In the genomic region with DNA sequence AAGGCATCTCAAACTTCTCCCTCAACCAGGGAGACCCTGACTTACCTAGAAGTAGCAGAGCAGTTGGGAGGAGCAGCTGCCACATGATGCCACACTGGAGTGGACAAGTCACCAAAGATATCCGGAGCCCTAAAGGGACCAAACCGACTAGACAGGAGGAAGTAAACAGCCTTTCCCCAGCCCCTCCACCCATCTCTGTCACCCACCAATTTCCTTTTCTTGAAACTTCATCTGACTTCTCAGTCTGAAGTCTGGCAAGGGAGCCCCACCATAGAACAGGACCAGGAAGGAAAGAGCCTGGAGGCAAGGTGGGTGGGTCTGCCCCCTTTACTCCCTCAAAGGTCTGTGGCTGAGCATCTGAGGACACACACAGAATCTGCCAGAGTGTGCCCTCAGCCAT, we compare ENCODE assay signal across 27 cellular contexts. TPM values are rescaled to one million over a fixed set of nuclear protein-coding genes. Genes with fewer than 3 reads are reported as not detected.
A peak's percentile ranks its signal among the peaks of the same experiment; 100 is the strongest.
DNase-seq lines count a peak whose midpoint lies in the region; ATAC-seq and TF ChIP-seq lines count a peak whose summit lies in the region.
"Had no signal": no experiment of that assay in that cellular context is flagged by ENCODE, and none has a peak within 500 bp of the region (broad histone marks: within the 10 kb centered on the region; RNA-seq: fewer than 3 reads in every experiment).

A gene (minus strand): TSS at position 167 of the 400 bp plus-strand sequence. CDS start 82 bp downstream, at position 85.

- peaks cover 0 to 5% (median 0%) of the 10 kb centered on the region in 5 donors for H3K27me3 Mint-ChIP-seq in naive thymus-derived CD4-positive, alpha-beta T cell
- no peaks in the 10 kb centered on the region for H3K27me3 Mint-ChIP-seq in stimulated activated naive CD8-positive, alpha-beta T cell treated with anti-CD3 and anti-CD28 coated beads, Interleukin-15, amount 100 ng/mL, for 72 hours
- H3K27me3 Mint-ChIP-seq: naive B cell had no signal

- intact Hi-C loops in left ventricle myocardium superior (cut with micrococcal nuclease): no loop called here
- intact Hi-C loops in naive thymus-derived CD4-positive, alpha-beta T cell (cut with micrococcal nuclease): loop anchor here in 1 of 2 donors (10.0 kb wide), 1 partner anchor 1625 kb away; a partner anchor contains a TSS

- peak within 1 kb of the TSS in 1 of 9 donors; percentile 17 for H3K27ac Mint-ChIP-seq in naive thymus-derived CD4-positive, alpha-beta T cell
- H3K27ac Mint-ChIP-seq in stimulated activated naive CD8-positive, alpha-beta T cell treated with anti-CD3 and anti-CD28 coated beads, Interleukin-15, amount 100 ng/mL, for 72 hours: no peak within 1 kb of the TSS
- H3K27ac Mint-ChIP-seq in activated naive CD4-positive, alpha-beta T cell treated with anti-CD3 and anti-CD28 coated beads, Interleukin-2, amount 50 U/mL, for 72 hours: no peak within 1 kb of the TSS
- H3K27ac Mint-ChIP-seq: naive B cell had no signal

- WGBS in upper lobe of left lung, 2 donors: 69 to 77% methylated on average over 2 of the region's 2 CpGs

- H3K4me1 Mint-ChIP-seq in naive thymus-derived CD4-positive, alpha-beta T cell: peaks cover 5 to 16% (median 7%) of the 10 kb centered on the region in 7 donors
- peaks cover 15% of the 10 kb centered on the region for H3K4me1 Mint-ChIP-seq in stimulated activated naive CD8-positive, alpha-beta T cell treated with anti-CD3 and anti-CD28 coated beads, Interleukin-15, amount 100 ng/mL, for 72 hours

- no peaks in the 10 kb centered on the region for H3K36me3 ChIP-seq in naive thymus-derived CD4-positive, alpha-beta T cell (ENCODE audit: control insufficient read depth in 2 of 3, insufficient read depth in 3 of 3, low read length in 3 of 3)
- no peaks in the 10 kb centered on the region for H3K36me3 ChIP-seq in upper lobe of left lung
- H3K36me3 ChIP-seq: BE2C had no signal

- POLR2A ChIA-PET in naive thymus-derived CD4-positive, alpha-beta T cell (lab: Charles Lee): no interaction called here

- H3K27me3 ChIP-seq in naive thymus-derived CD4-positive, alpha-beta T cell (ENCODE audit: control insufficient read depth in 2 of 2, insufficient read depth in 2 of 2, low read length in 2 of 2): no peaks in the 10 kb centered on the region
- no peaks in the 10 kb centered on the region for H3K27me3 ChIP-seq in upper lobe of left lung
- H3K27me3 ChIP-seq: BE2C had no signal

- no peak within 1 kb of the TSS for H3K4me3 ChIP-seq in naive thymus-derived CD4-positive, alpha-beta T cell (ENCODE audit: low read length)
- H3K4me3 ChIP-seq in upper lobe of left lung: peak within 1 kb of the TSS in 1 of 4 donors; percentile 18
- H3K4me3 ChIP-seq: body of pancreas, psoas muscle had no signal

- no peaks in the 10 kb centered on the region for H3K9me3 ChIP-seq in naive thymus-derived CD4-positive, alpha-beta T cell (ENCODE audit: control insufficient read depth in 2 of 3, low read length in 3 of 3)
- H3K9me3 ChIP-seq in upper lobe of left lung: no peaks in the 10 kb centered on the region
- H3K9me3 ChIP-seq: BE2C, body of pancreas, psoas muscle had no signal

- TF ChIP-seq EP300 in upper lobe of left lung (IDR thresholded peaks at IDR 0.05): no peak

- peak within 1 kb of the TSS in 1 of 10 donors; percentile 77 for H3K4me3 Mint-ChIP-seq in naive thymus-derived CD4-positive, alpha-beta T cell
- no peak within 1 kb of the TSS for H3K4me3 Mint-ChIP-seq in stimulated activated naive CD8-positive, alpha-beta T cell treated with anti-CD3 and anti-CD28 coated beads, Interleukin-15, amount 100 ng/mL, for 72 hours
- H3K4me3 Mint-ChIP-seq: naive B cell had no signal

- H3K27ac ChIP-seq in naive thymus-derived CD4-positive, alpha-beta T cell (ENCODE audit: low read depth, low read length): no peak within 1 kb of the TSS
- H3K27ac ChIP-seq in upper lobe of left lung: peak within 1 kb of the TSS in 3 of 4 donors; percentile 48 to 75 (median 66)
- H3K27ac ChIP-seq: 22Rv1, psoas muscle, RWPE1 had no signal

- TF ChIP-seq CTCF in upper lobe of left lung (IDR thresholded peaks at IDR 0.05): no peak

- peaks cover 0 to 21% of the 10 kb centered on the region in 2 donors for H3K4me1 ChIP-seq in naive thymus-derived CD4-positive, alpha-beta T cell (ENCODE audit: control insufficient read depth in 2 of 2, insufficient read depth in 2 of 2, low read length in 2 of 2)
- H3K4me1 ChIP-seq in upper lobe of left lung: no peaks in the 10 kb centered on the region
- H3K4me1 ChIP-seq: BE2C, body of pancreas, psoas muscle had no signal

- peak; percentile 53 for ATAC-seq in left ventricle myocardium superior
- ATAC-seq in naive thymus-derived CD4-positive, alpha-beta T cell: peak; percentile 46
- peak in 1 of 2 donors; percentile 55 for ATAC-seq in upper lobe of left lung (ENCODE audit: low FRiP score in 2 of 2)
- no peak for ATAC-seq in stimulated activated naive CD8-positive, alpha-beta T cell treated with anti-CD3 and anti-CD28 coated beads, Interleukin-15, amount 100 ng/mL, for 72 hours
- no peak for ATAC-seq in activated naive CD4-positive, alpha-beta T cell treated with anti-CD3 and anti-CD28 coated beads, Interleukin-2, amount 50 U/mL, for 72 hours
- no peak for ATAC-seq in HG02571 (IDR thresholded peaks at IDR 0.05; ENCODE audit: unreplicated experiment)
- ATAC-seq: body of pancreas; left colon; psoas muscle; stimulated activated naive CD8-positive, alpha-beta T cell treated with anti-CD3 and anti-CD28 coated beads, Interleukin-15, Interleukin-2, amounts not matched to agents 100 U/mL and 50 U/mL, for 24 hours had no signal

- TF ChIP-seq POLR2A in upper lobe of left lung (IDR thresholded peaks at IDR 0.05): peak in 1 of 4 donors; percentile 59

- peaks cover 0 to 7% (median 0%) of the 10 kb centered on the region in 11 donors for H3K9me3 Mint-ChIP-seq in naive thymus-derived CD4-positive, alpha-beta T cell
- H3K9me3 Mint-ChIP-seq in stimulated activated naive CD8-positive, alpha-beta T cell treated with anti-CD3 and anti-CD28 coated beads, Interleukin-15, amount 100 ng/mL, for 72 hours: no peaks in the 10 kb centered on the region
- H3K9me3 Mint-ChIP-seq in activated naive CD4-positive, alpha-beta T cell treated with anti-CD3 and anti-CD28 coated beads, Interleukin-2, amount 50 U/mL, for 72 hours: peaks cover 0 to 4% of the 10 kb centered on the region in 2 donors
- H3K9me3 Mint-ChIP-seq: naive B cell had no signal

- CTCF ChIA-PET in naive thymus-derived CD4-positive, alpha-beta T cell (lab: Charles Lee): no interaction called here

- H3K36me3 Mint-ChIP-seq in naive thymus-derived CD4-positive, alpha-beta T cell: peaks cover 0 to 11% (median 0%) of the 10 kb centered on the region in 5 donors
- no peaks in the 10 kb centered on the region for H3K36me3 Mint-ChIP-seq in activated naive CD4-positive, alpha-beta T cell treated with anti-CD3 and anti-CD28 coated beads, Interleukin-2, amount 50 U/mL, for 72 hours
- H3K36me3 Mint-ChIP-seq: naive B cell had no signal

- DNase-seq in SIG-M5 treated with dmso at 0.1 percent for 504 hours (lab: John Stamatoyannopoulos, UW; ENCODE audit: unreplicated experiment): peak; percentile 8
- no peak for DNase-seq in SIG-M5 (lab: John Stamatoyannopoulos, UW)
- DNase-seq in left ventricle myocardium superior: no peak
- DNase-seq in naive thymus-derived CD4-positive, alpha-beta T cell: no peak
- DNase-seq in upper lobe of left lung: no peak
- no peak for DNase-seq in stimulated activated naive CD8-positive, alpha-beta T cell treated with anti-CD3 and anti-CD28 coated beads, Interleukin-15, amount 100 ng/mL, for 72 hours
- DNase-seq in activated naive CD4-positive, alpha-beta T cell treated with anti-CD3 and anti-CD28 coated beads, Interleukin-2, amount 50 U/mL, for 72 hours (ENCODE audit: low spot score in 2 of 2): no peak
- DNase-seq: activated CD4-positive, alpha-beta T cell treated with anti-CD3 and anti-CD28 coated beads, Interleukin-2, amount 50 U/mL, for 1 hour; activated naive CD4-positive, alpha-beta T cell treated with anti-CD3 and anti-CD28 coated beads, Interleukin-2, amount 50 U/mL, for 16 hours; activated T-cell treated with anti-CD3 and anti-CD28 coated beads for 4 hours; BE2C; foreskin melanocyte; H7; IMR-90; left colon; naive B cell; NCI-H2081; NCI-H510A; psoas muscle; stimulated activated CD4-positive, alpha-beta T cell treated with anti-CD3 and anti-CD28 coated beads, Interleukin-12 subunit alpha, Interleukin-12 subunit beta, amount 100 ng/mL, for 4 hours; stimulated activated naive CD8-positive, alpha-beta T cell treated with anti-CD3 and anti-CD28 coated beads, Interleukin-15, Interleukin-2, amounts not matched to agents 100 U/mL and 50 U/mL, for 24 hours had no signal

RNA-seq across cellular contexts. Expression of the gene that starts here (rescaled TPM):
- total RNA-seq in left ventricle myocardium superior (19.9 TPM), upper lobe of left lung (100 to 1,000 TPM in 2 of 6 donors, 10 to 100 TPM in 4; 20.8 to 237 (median 82.8) TPM)
- total RNA-seq in naive thymus-derived CD4-positive, alpha-beta T cell: 100 to 1,000 TPM in 1 of 5 experiments, 10 to 100 TPM in 1, 1 to 10 TPM in 2, not detected in 1; 1.5 to 190 (median 9.3) TPM
- under 1 TPM; 0.58 to 0.83 TPM for polyA plus RNA-seq in naive thymus-derived CD4-positive, alpha-beta T cell
- under 1 TPM; 0.16 to 0.59 TPM for total RNA-seq in activated naive CD4-positive, alpha-beta T cell treated with anti-CD3 and anti-CD28 coated beads, Interleukin-2, amount 50 U/mL, for 72 hours
- total RNA-seq: dermis microvascular lymphatic vessel endothelial cell, epithelial cell of proximal tubule, H7, IMR-90 had no signal
- polyA plus RNA-seq: IMR-90 had no signal

Comparison
In these comparisons a context has a peak if more than half of its experiments do, and no peak if none do; other contexts are left out.
1. ATAC-seq: peak in left ventricle myocardium superior (single experiment) and naive thymus-derived CD4-positive, alpha-beta T cell (single experiment); none in stimulated activated naive CD8-positive, alpha-beta T cell treated with anti-CD3 and anti-CD28 coated beads, Interleukin-15, amount 100 ng/mL, for 72 hours (single experiment), activated naive CD4-positive, alpha-beta T cell treated with anti-CD3 and anti-CD28 coated beads, Interleukin-2, amount 50 U/mL, for 72 hours (0 of 2) and HG02571 (single experiment).